Comparison of ENCODE assay signal across 36 cellular contexts in genomic region chr20:23077277-23077676, GRCh38. TPM values are rescaled to one million over a fixed set of nuclear protein-coding genes. Genes with fewer than 3 reads are reported as not detected.
"Had no signal": no experiment of that assay in that cellular context is flagged by ENCODE, and none has a peak within 500 bp of the region (broad histone marks: within the 10 kb centered on the region; RNA-seq: fewer than 3 reads in every experiment).

No MANE protein-coding gene starts in this region.

- H3K9me3 ChIP-seq: left lung, mucosa of descending colon, pancreas, prostate gland, tibial nerve, upper lobe of left lung, vagina had no signal

- H3K27me3 ChIP-seq: left lung, pancreas, tibial nerve, upper lobe of left lung, vagina had no signal

- H3K36me3 Mint-ChIP-seq: naive thymus-derived CD4-positive, alpha-beta T cell; natural killer cell treated with Interleukin-12 subunit alpha and Interleukin-12 subunit beta and Interleukin-15 and Interleukin-18, amount 100 ng/mL, for 72 hours; stimulated activated memory B cell treated with anti-CD40 and anti-IgM and Interleukin-4, amounts not matched to agents 10 μg/mL and 1 μg/mL and 100 μg/mL, for 72 hours had no signal

- H3K27ac Mint-ChIP-seq: naive thymus-derived CD4-positive, alpha-beta T cell; natural killer cell treated with Interleukin-12 subunit alpha and Interleukin-12 subunit beta and Interleukin-15 and Interleukin-18, amount 100 ng/mL, for 72 hours; stimulated activated memory B cell treated with anti-CD40 and anti-IgM and Interleukin-4, amounts not matched to agents 10 μg/mL and 1 μg/mL and 100 μg/mL, for 72 hours; stimulated activated naive CD8-positive, alpha-beta T cell treated with anti-CD3 and anti-CD28 coated beads, Interleukin-15, amount 100 ng/mL, for 72 hours had no signal

- H3K36me3 ChIP-seq: pancreas, prostate gland, tibial nerve, vagina had no signal

- H3K4me3 Mint-ChIP-seq: immature natural killer cell; naive thymus-derived CD4-positive, alpha-beta T cell; natural killer cell treated with Interleukin-12 subunit alpha and Interleukin-12 subunit beta and Interleukin-15 and Interleukin-18, amount 100 ng/mL, for 72 hours; stimulated activated memory B cell treated with anti-CD40 and anti-IgM and Interleukin-4, amounts not matched to agents 10 μg/mL and 1 μg/mL and 100 μg/mL, for 72 hours; stimulated activated naive CD8-positive, alpha-beta T cell treated with anti-CD3 and anti-CD28 coated beads, Interleukin-15, amount 100 ng/mL, for 72 hours had no signal

- H3K27ac ChIP-seq: left lung, pancreas, prostate gland, tibial nerve, upper lobe of left lung, vagina had no signal

- H3K27me3 Mint-ChIP-seq: natural killer cell treated with Interleukin-12 subunit alpha and Interleukin-12 subunit beta and Interleukin-15 and Interleukin-18, amount 100 ng/mL, for 72 hours; stimulated activated naive CD8-positive, alpha-beta T cell treated with anti-CD3 and anti-CD28 coated beads, Interleukin-15, amount 100 ng/mL, for 72 hours had no signal

- DNase-seq: hypothalamus; immature natural killer cell; kidney; left colon; left lung; midbrain; mucosa of descending colon; naive thymus-derived CD4-positive, alpha-beta T cell; nucleus accumbens; pancreas; posterior cingulate gyrus; right cardiac atrium; stimulated activated CD4-positive, alpha-beta T cell treated with anti-CD3 and anti-CD28 coated beads, Interleukin-1b, Interleukin-23, amount 100 ng/mL, for 48 hours; stimulated activated CD4-positive, alpha-beta T cell treated with anti-CD3 and anti-CD28 coated beads, Interleukin-2, amount 100 ng/mL, for 48 hours; stimulated activated CD4-positive, alpha-beta T cell treated with anti-CD3 and anti-CD28 coated beads, Interleukin-4, amount 100 ng/mL, for 4 hours; stimulated activated CD8-positive, alpha-beta memory T cell treated with anti-CD3 and anti-CD28 coated beads, Interleukin-4, amount 100 ng/mL, for 48 hours; stimulated activated naive CD4-positive, alpha-beta T cell treated with Interleukin-2 at 50 U/mL for 16 hours; stimulated activated naive CD8-positive, alpha-beta T cell treated with anti-CD3 and anti-CD28 coated beads, Interleukin-15, amount 100 ng/mL, for 72 hours; upper lobe of left lung had no signal

- FAIRE-seq: islet of Langerhans, kidney, pancreas had no signal

- H3K4me2 ChIP-seq: smooth muscle cell had no signal

- H3K9me3 Mint-ChIP-seq: naive thymus-derived CD4-positive, alpha-beta T cell; natural killer cell treated with Interleukin-12 subunit alpha and Interleukin-12 subunit beta and Interleukin-15 and Interleukin-18, amount 100 ng/mL, for 72 hours; stimulated activated naive CD8-positive, alpha-beta T cell treated with anti-CD3 and anti-CD28 coated beads, Interleukin-15, amount 100 ng/mL, for 72 hours had no signal

- H3K4me1 Mint-ChIP-seq: stimulated activated memory B cell treated with anti-CD40 and anti-IgM and Interleukin-4, amounts not matched to agents 10 μg/mL and 1 μg/mL and 100 μg/mL, for 72 hours; stimulated activated naive CD8-positive, alpha-beta T cell treated with anti-CD3 and anti-CD28 coated beads, Interleukin-15, amount 100 ng/mL, for 72 hours had no signal

- H3K4me3 ChIP-seq: left lung, lung, mucosa of descending colon, pancreas, prostate gland, smooth muscle cell, tibial nerve, upper lobe of left lung, vagina had no signal

- H3K4me1 ChIP-seq: pancreas, prostate gland, tibial nerve, vagina had no signal

- ATAC-seq: left colon; left lung; mucosa of descending colon; naive thymus-derived CD4-positive, alpha-beta T cell; natural killer cell treated with Interleukin-12 subunit alpha and Interleukin-12 subunit beta and Interleukin-15 and Interleukin-18, amount 100 ng/mL, for 72 hours; pancreas; right cardiac atrium; stimulated activated memory B cell treated with anti-CD40 and anti-IgM and Interleukin-4, amounts not matched to agents 10 μg/mL and 1 μg/mL and 100 μg/mL, for 72 hours; stimulated activated naive CD8-positive, alpha-beta T cell treated with anti-CD3 and anti-CD28 coated beads, Interleukin-15, amount 100 ng/mL, for 72 hours had no signal

RNA-seq across cellular contexts. Expression of gene CD93, which starts 8.8 kb away (rescaled TPM):
- total RNA-seq: myocyte, osteoblast, smooth muscle cell had no signal
- polyA plus RNA-seq: neural cell, smooth muscle cell had no signal

RNA-seq across cellular contexts. Expression of gene THBD, which starts 27.8 kb away (rescaled TPM):
- polyA plus RNA-seq: naive thymus-derived CD4-positive, alpha-beta T cell; neural cell had no signal

RNA-seq across cellular contexts. Expression of gene SSTR4, which starts 42.2 kb away (rescaled TPM):
- total RNA-seq: kidney; left colon; left lung; lower leg skin; lung; mesenteric fat pad; myocyte; naive thymus-derived CD4-positive, alpha-beta T cell; natural killer cell treated with Interleukin-12 subunit alpha and Interleukin-12 subunit beta and Interleukin-15 and Interleukin-18, amount 100 ng/mL, for 72 hours; osteoblast; pancreas; prostate gland; right cardiac atrium; skeletal muscle tissue; smooth muscle cell; temporal lobe; tibial nerve; urinary bladder; vagina had no signal
- polyA plus RNA-seq: immature natural killer cell; naive thymus-derived CD4-positive, alpha-beta T cell; neural cell; right cardiac atrium; smooth muscle cell; thymus had no signal
